In the genomic region with DNA sequence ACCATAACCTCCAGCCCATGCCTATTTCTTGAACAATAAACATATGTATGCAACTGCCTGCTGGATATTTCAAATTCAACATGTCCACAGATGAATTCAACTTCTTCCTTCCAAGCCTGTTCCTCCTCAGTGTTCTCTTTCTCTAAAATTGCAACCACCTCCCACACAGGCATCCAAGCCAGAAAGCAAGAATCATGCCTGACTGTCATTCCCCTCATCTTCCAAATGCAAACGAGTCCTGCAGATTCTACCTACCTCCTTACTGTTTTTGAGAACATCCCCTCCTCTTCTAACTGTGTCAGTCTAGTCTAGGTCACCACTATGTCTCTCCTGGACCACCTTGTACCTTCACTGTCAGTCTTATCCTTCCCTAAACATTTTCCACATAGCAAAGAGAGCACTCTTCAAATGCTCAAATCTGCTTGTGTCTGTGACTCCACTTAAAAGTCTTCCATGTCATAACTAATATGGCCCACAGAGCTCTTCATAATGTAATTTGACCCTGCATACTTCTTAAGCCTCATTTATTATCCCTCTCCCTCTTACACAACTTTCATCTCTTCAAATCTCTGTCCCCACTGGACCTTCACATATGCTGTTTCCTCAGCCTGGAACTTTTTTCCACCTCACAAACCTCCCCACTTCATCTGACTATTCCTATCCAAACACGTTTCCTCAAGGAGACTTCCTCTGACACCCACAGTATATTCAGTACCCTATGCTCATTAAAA, we compare ENCODE assay signal across 11 cellular contexts. TPM values are rescaled to one million over a fixed set of nuclear protein-coding genes. Genes with fewer than 3 reads are reported as not detected.
"Had no signal": no experiment of that assay in that cellular context is flagged by ENCODE, and none has a peak within 500 bp of the region (broad histone marks: within the 10 kb centered on the region; RNA-seq: fewer than 3 reads in every experiment).

No MANE protein-coding gene starts in this region.

- H3K27ac ChIP-seq: epithelial cell of prostate, tibial nerve had no signal

- DNase-seq: activated B cell treated with CpG ODN at 0.5 μM for 24 hours; activated CD4-positive, alpha-beta T cell treated with anti-CD3 and anti-CD28 coated beads for 48 hours; activated CD8-positive, alpha-beta T cell treated with anti-CD3 and anti-CD28 coated beads for 36 hours; activated effector memory CD4-positive, alpha-beta T cell treated with anti-CD3 and anti-CD28 coated beads, Interleukin-2, amount 50 U/mL, for 16 hours; activated T-cell treated with anti-CD3 and anti-CD28 coated beads, Interleukin-2, amount 50 U/mL, for 4 hours; amniotic stem cell; effector memory CD8-positive, alpha-beta T cell; left ventricle myocardium superior; naive thymus-derived CD8-positive, alpha-beta T cell had no signal

- H3K36me3 ChIP-seq: tibial nerve had no signal

- H3K9me3 ChIP-seq: tibial nerve had no signal

- H3K27me3 ChIP-seq: tibial nerve had no signal

- H3K4me3 ChIP-seq: tibial nerve had no signal

RNA-seq across cellular contexts. Expression of gene MAPK10, which starts 25.7 kb away (rescaled TPM):
- total RNA-seq: activated CD8-positive, alpha-beta T cell treated with anti-CD3 and anti-CD28 coated beads for 36 hours; naive thymus-derived CD8-positive, alpha-beta T cell had no signal
- polyA plus RNA-seq: naive thymus-derived CD8-positive, alpha-beta T cell had no signal
